15 cellular contexts compared by ENCODE assay signal in the genomic region with DNA sequence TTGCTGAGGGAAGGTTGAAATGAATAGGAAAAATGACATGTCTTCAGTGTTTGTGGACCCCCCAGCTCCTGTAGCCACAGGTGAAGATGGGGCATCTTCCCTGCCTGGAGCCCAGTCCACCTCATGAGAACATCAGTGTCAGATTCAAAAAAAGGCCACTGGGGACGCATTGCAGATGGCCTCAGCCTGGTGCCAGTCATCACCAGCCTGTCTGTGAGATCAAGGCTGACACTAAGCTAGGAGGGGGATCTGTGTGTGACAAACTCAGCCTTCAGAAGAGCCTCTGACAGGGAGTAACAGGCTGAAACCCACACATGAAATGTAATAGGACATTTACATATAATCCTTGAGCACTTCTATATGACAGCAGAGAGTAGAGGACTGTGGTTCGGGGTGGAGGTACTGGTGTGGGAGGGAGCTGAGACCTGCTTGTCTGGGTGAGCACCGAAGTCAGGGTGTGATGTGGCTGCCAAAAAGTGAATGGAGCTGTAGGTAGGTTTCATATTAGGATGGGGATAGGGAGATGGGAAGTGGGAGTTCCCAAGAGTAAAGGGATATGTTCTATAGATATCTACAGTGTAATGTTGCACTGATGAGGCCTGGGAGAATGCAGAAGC. TPM values are rescaled to one million over a fixed set of nuclear protein-coding genes. Genes with fewer than 3 reads are reported as not detected.
DNase-seq lines count a peak whose midpoint lies in the region; ATAC-seq and TF ChIP-seq lines count a peak whose summit lies in the region.
"Had no signal": no experiment of that assay in that cellular context is flagged by ENCODE, and none has a peak within 500 bp of the region (broad histone marks: within the 10 kb centered on the region; RNA-seq: fewer than 3 reads in every experiment).

No MANE protein-coding gene starts in this region.

- WGBS in suprapubic skin = 46% methylated on average over 3 of the region's 3 CpGs

- no peak overlapping the region for H3K27ac ChIP-seq in suprapubic skin
- H3K27ac ChIP-seq: neural progenitor cell had no signal

- H3K9me3 Mint-ChIP-seq in activated naive CD8-positive, alpha-beta T cell treated with anti-CD3 and anti-CD28 coated beads for 36 hours = no peaks in the 10 kb centered on the region
- H3K9me3 Mint-ChIP-seq: neural progenitor cell had no signal

- no peaks in the 10 kb centered on the region for H3K36me3 Mint-ChIP-seq in activated naive CD8-positive, alpha-beta T cell treated with anti-CD3 and anti-CD28 coated beads for 36 hours
- H3K36me3 Mint-ChIP-seq: neural progenitor cell had no signal

- DNase-seq in activated naive CD4-positive, alpha-beta T cell treated with Interleukin-2 at 50 U/mL for 16 hours = peak; percentile 24
- DNase-seq in activated naive CD4-positive, alpha-beta T cell (lab: John Stamatoyannopoulos, UW) = no peak
- DNase-seq in activated CD4-positive, alpha-beta T cell treated with anti-CD3 and anti-CD28 coated beads for 4 hours = peak; percentile 11 to 14
- peak; percentile 5 for DNase-seq in activated naive CD8-positive, alpha-beta T cell treated with anti-CD3 and anti-CD28 coated beads for 36 hours
- DNase-seq in stimulated activated CD4-positive, alpha-beta T cell treated with anti-CD3 and anti-CD28 coated beads, Interleukin-4, amount 100 ng/mL, for 24 hours = peak; percentile 36
- no peak for DNase-seq in HuH-7 (ENCODE audit: low spot score)
- DNase-seq in suprapubic skin (ENCODE audit: low spot score in 2 of 2) = no peak
- DNase-seq: body of pancreas; effector CD8-positive, alpha-beta T cell; lower lobe of right lung; NCI-H2171; SHP77 treated with DMSO at 0.1 percent for 48 hours; stomach had no signal

- no peak for TF ChIP-seq POLR2A in suprapubic skin (IDR thresholded peaks at IDR 0.05)

- peak overlapping the region; percentile 84 for H3K4me3 Mint-ChIP-seq in activated naive CD8-positive, alpha-beta T cell treated with anti-CD3 and anti-CD28 coated beads for 36 hours
- H3K4me3 Mint-ChIP-seq: neural progenitor cell had no signal

- peaks cover 38% of the 10 kb centered on the region for H3K4me1 Mint-ChIP-seq in activated naive CD8-positive, alpha-beta T cell treated with anti-CD3 and anti-CD28 coated beads for 36 hours

- H3K4me1 ChIP-seq in suprapubic skin = peaks cover 7% of the 10 kb centered on the region
- H3K4me1 ChIP-seq: body of pancreas had no signal

- no peak overlapping the region for H3K4me3 ChIP-seq in suprapubic skin
- H3K4me3 ChIP-seq: body of pancreas, lower lobe of right lung, neural progenitor cell, stomach had no signal

- TF ChIP-seq CTCF in suprapubic skin (IDR thresholded peaks at IDR 0.05) = no peak

- no peaks in the 10 kb centered on the region for H3K36me3 ChIP-seq in suprapubic skin
- H3K36me3 ChIP-seq: lower lobe of right lung, neural progenitor cell, stomach had no signal

- H3K9me3 ChIP-seq in suprapubic skin = no peaks in the 10 kb centered on the region
- H3K9me3 ChIP-seq: body of pancreas, lower lobe of right lung, stomach had no signal

- H3K27me3 Mint-ChIP-seq in activated naive CD8-positive, alpha-beta T cell treated with anti-CD3 and anti-CD28 coated beads for 36 hours = no peaks in the 10 kb centered on the region

- ATAC-seq in HG02763 (IDR thresholded peaks at IDR 0.05; ENCODE audit: unreplicated experiment) = no peak
- ATAC-seq: body of pancreas had no signal

- peak overlapping the region; percentile 89 for H3K27ac Mint-ChIP-seq in activated naive CD8-positive, alpha-beta T cell treated with anti-CD3 and anti-CD28 coated beads for 36 hours
- H3K27ac Mint-ChIP-seq: neural progenitor cell had no signal

- no peaks in the 10 kb centered on the region for H3K27me3 ChIP-seq in suprapubic skin
- H3K27me3 ChIP-seq: body of pancreas, neural progenitor cell had no signal

- no peak for TF ChIP-seq EP300 in suprapubic skin (IDR thresholded peaks at IDR 0.05)

RNA-seq across cellular contexts. Expression of gene CCDC134, which starts 20.5 kb away (rescaled TPM):
- 10 to 100 TPM; 14.4 to 15.8 TPM for total RNA-seq in activated naive CD8-positive, alpha-beta T cell treated with anti-CD3 and anti-CD28 coated beads for 36 hours
- 10 to 100 TPM; 10.1 to 22.0 (median 15.2) TPM for total RNA-seq in suprapubic skin

RNA-seq across cellular contexts. Expression of gene SREBF2, which starts 52.9 kb away (rescaled TPM):
- total RNA-seq in activated naive CD8-positive, alpha-beta T cell treated with anti-CD3 and anti-CD28 coated beads for 36 hours = 10 to 100 TPM; 68.1 to 74.8 TPM
- total RNA-seq in suprapubic skin = 100 to 1,000 TPM in 3 of 4 donors, 10 to 100 TPM in 1; 97.5 to 160 (median 146) TPM

Comparison
In these comparisons a context has a peak if more than half of its experiments do, and no peak if none do; other contexts are left out.
1. DNase-seq: peak in activated naive CD4-positive, alpha-beta T cell treated with Interleukin-2 at 50 U/mL for 16 hours (single experiment), activated CD4-positive, alpha-beta T cell treated with anti-CD3 and anti-CD28 coated beads for 4 hours (2 of 2), activated naive CD8-positive, alpha-beta T cell treated with anti-CD3 and anti-CD28 coated beads for 36 hours (single experiment) and stimulated activated CD4-positive, alpha-beta T cell treated with anti-CD3 and anti-CD28 coated beads, Interleukin-4, amount 100 ng/mL, for 24 hours (single experiment); none in activated naive CD4-positive, alpha-beta T cell (0 of 4), HuH-7 (single experiment) and suprapubic skin (0 of 2).